20 cellular contexts compared by ENCODE assay signal in genomic region chr10:14613570-14613918, GRCh38.
A peak's percentile ranks its signal among the peaks of the same experiment; 100 is the strongest.
DNase-seq lines count a peak whose midpoint lies in the region; ATAC-seq, FAIRE-seq and TF ChIP-seq lines count a peak whose summit lies in the region.
"Had no signal": no experiment of that assay in that cellular context is flagged by ENCODE, and none has a peak within 500 bp of the region (broad histone marks: within the 10 kb centered on the region; RNA-seq: fewer than 3 reads in every experiment).

No MANE protein-coding gene starts in this region.

- no peak overlapping the region for H3K56ac ChIP-seq in mesendoderm (ENCODE audit: low read length)

- no peaks in the 10 kb centered on the region for H3F3A ChIP-seq in smooth muscle cell (ENCODE audit: low read depth)

- H3K9ac ChIP-seq in GM12878 (ENCODE audit: control insufficient read depth, insufficient read depth, low read length) (no peak overlapping the region), mesendoderm (ENCODE audit: low read length) (no peak overlapping the region), smooth muscle cell (ENCODE audit: low read depth) (no peak overlapping the region)
- H3K9ac ChIP-seq: BLaER1 had no signal

- no peak overlapping the region for H3K18ac ChIP-seq in mesendoderm (ENCODE audit: low read length)

- in situ Hi-C loops in GM12878 (cut with MboI) = no loop called here

- H2BK15ac ChIP-seq in mesendoderm (replicated peaks; ENCODE audit: low read depth) = no peak overlapping the region

- H2AK5ac ChIP-seq in mesendoderm (ENCODE audit: low read length) = no peak overlapping the region

- POLR2A ChIA-PET in activated CD4-positive, alpha-beta T cell treated with anti-CD3 and anti-CD28 coated beads for 36 hours (lab: Charles Lee) = no interaction called here
- POLR2A ChIA-PET in GM12878 (lab: Charles Lee) = interaction anchor here (0.6 to 11.4 kb wide), 3 partner anchors 12 to 405 kb away, joined by 3 to 99 read pairs (median 4); no protein-coding TSS in a partner anchor

- no peak overlapping the region for H3K27ac ChIP-seq in GM12878 (ENCODE audit: control insufficient read depth, insufficient read depth)
- no peak overlapping the region for H3K27ac ChIP-seq in mesendoderm (ENCODE audit: low read depth, low read length)
- H3K27ac ChIP-seq in smooth muscle cell (ENCODE audit: low read depth) = no peak overlapping the region

- H3K27ac Mint-ChIP-seq in activated CD4-positive, alpha-beta T cell treated with anti-CD3 and anti-CD28 coated beads for 36 hours = peak overlapping the region; percentile 58
- peak overlapping the region; percentile 7 for H3K27ac Mint-ChIP-seq in Calu3 (ENCODE audit: unreplicated experiment)
- H3K27ac Mint-ChIP-seq in progenitor cell of endocrine pancreas = peak overlapping the region; percentile 62

- H3K79me1 ChIP-seq in mesendoderm (ENCODE audit: low read length) = no peaks in the 10 kb centered on the region

- H3K36me3 Mint-ChIP-seq in activated CD4-positive, alpha-beta T cell treated with anti-CD3 and anti-CD28 coated beads for 36 hours (ENCODE audit: low read depth) = no peaks in the 10 kb centered on the region
- H3K36me3 Mint-ChIP-seq in Calu3 (ENCODE audit: insufficient read depth, unreplicated experiment) (no peaks in the 10 kb centered on the region), progenitor cell of endocrine pancreas (ENCODE audit: insufficient read depth) (no peaks in the 10 kb centered on the region)

- H2AFZ ChIP-seq in GM12878 (ENCODE audit: control insufficient read depth, low read depth, low read length) (no peak overlapping the region), smooth muscle cell (ENCODE audit: low read depth) (no peak overlapping the region)

- H4K20me1 ChIP-seq in GM12878 (ENCODE audit: control insufficient read depth, insufficient read depth) (no peaks in the 10 kb centered on the region), smooth muscle cell (ENCODE audit: low read depth) (no peaks in the 10 kb centered on the region)
- H4K20me1 ChIP-seq: BLaER1 had no signal

- H3K4me2 ChIP-seq in GM12878 (ENCODE audit: control insufficient read depth, insufficient read depth) (no peak overlapping the region), mesendoderm (ENCODE audit: low read length) (no peak overlapping the region), smooth muscle cell (no peak overlapping the region)
- H3K4me2 ChIP-seq: BLaER1 had no signal

- H3K4me1 ChIP-seq in GM12878 (ENCODE audit: control insufficient read depth, insufficient read depth, low read length) (peaks cover 7% of the 10 kb centered on the region), mesendoderm (ENCODE audit: control insufficient read depth, low read depth, low read length) (no peaks in the 10 kb centered on the region), smooth muscle cell (ENCODE audit: low read depth) (no peaks in the 10 kb centered on the region)

- TF ChIP-seq RAD21 in GM12878 (IDR thresholded peaks at IDR 0.05; ENCODE audit: insufficient read depth, low read depth, low read length) = no peak

- DNase-seq in activated CD4-positive, alpha-beta T cell treated with anti-CD3 and anti-CD28 coated beads for 36 hours = no peak
- DNase-seq in activated CD4-positive, alpha-beta T cell treated with anti-CD3 and anti-CD28 coated beads for 48 hours = no peak
- DNase-seq in Calu3 (no peak), GM12878 (ENCODE audit: low read depth, low spot score) (no peak), progenitor cell of endocrine pancreas (ENCODE audit: low spot score, unreplicated experiment) (no peak), mesendoderm (no peak), smooth muscle cell (lab: John Stamatoyannopoulos, UW; ENCODE audit: unreplicated experiment) (no peak), NCI-H2196 treated with DMSO at 0.1 percent for 48 hours (lab: John Stamatoyannopoulos, UW; ENCODE audit: unreplicated experiment) (no peak)
- DNase-seq: DND-41, IMR-90, Karpas-422, MG63, NCI-H1092 treated with DMSO at 0.1 percent for 48 hours, NCI-H146, NCI-H2029 treated with DMSO at 0.1 percent for 48 hours, NCI-H2171, NCI-H446 treated with DMSO at 0.1 percent for 48 hours, SHP77 had no signal

- no peak overlapping the region for H3K23ac ChIP-seq in mesendoderm (ENCODE audit: low read length)

- CTCF ChIA-PET in activated CD4-positive, alpha-beta T cell treated with anti-CD3 and anti-CD28 coated beads for 36 hours (lab: Charles Lee) = interaction anchor here (0.7 to 1.1 kb wide), 3 partner anchors 9 to 209 kb away, joined by 3 to 4 read pairs (median 3); no protein-coding TSS in a partner anchor
- CTCF ChIA-PET in Calu3 (lab: Charles Lee) = no interaction called here
- CTCF ChIA-PET in GM12878 (lab: Yijun Ruan, JAX) = interaction anchor here (1.0 to 2.1 kb wide), 3 partner anchors 11 to 32 kb away, joined by 3 to 11 read pairs (median 5); no protein-coding TSS in a partner anchor

- RAD21 ChIA-PET in GM12878 (lab: Charles Lee; ENCODE audit: unreplicated experiment) = interaction anchor here (0.7 to 2.5 kb wide), 3 partner anchors 9 to 35 kb away, joined by 3 to 12 read pairs (median 3); no protein-coding TSS in a partner anchor

- 77% methylated on average over 5 of the region's 5 CpGs for WGBS in GM12878 (ENCODE audit: insufficient coverage, insufficient replicate concordance, low lambda C conversion rate, missing lambda C conversion rate)
- no CpG with 5 or more reads among the region's 5 CpGs for WGBS in mesendoderm (ENCODE audit: extremely low coverage, insufficient coverage, low lambda C conversion rate)
- WGBS in smooth muscle cell (ENCODE audit: low lambda C conversion rate) = 45% methylated on average over 5 of the region's 5 CpGs

- H3K4me3 ChIP-seq in GM12878 = no peak overlapping the region
- no peak overlapping the region for H3K4me3 ChIP-seq in mesendoderm (ENCODE audit: low read length)
- no peak overlapping the region for H3K4me3 ChIP-seq in smooth muscle cell
- H3K4me3 ChIP-seq: BLaER1, MG63 had no signal

- H3K9me3 Mint-ChIP-seq in activated CD4-positive, alpha-beta T cell treated with anti-CD3 and anti-CD28 coated beads for 36 hours (ENCODE audit: low read depth) = no peaks in the 10 kb centered on the region
- H3K9me3 Mint-ChIP-seq in Calu3 (ENCODE audit: low read depth, unreplicated experiment) (no peaks in the 10 kb centered on the region), progenitor cell of endocrine pancreas (ENCODE audit: low read depth) (no peaks in the 10 kb centered on the region)

- H4K8ac ChIP-seq in mesendoderm (ENCODE audit: low read depth, low read length) = no peak overlapping the region

- no peak overlapping the region for H3K4me3 Mint-ChIP-seq in activated CD4-positive, alpha-beta T cell treated with anti-CD3 and anti-CD28 coated beads for 36 hours
- H3K4me3 Mint-ChIP-seq in Calu3 (ENCODE audit: low read depth, unreplicated experiment) (no peak overlapping the region), progenitor cell of endocrine pancreas (ENCODE audit: low read depth) (no peak overlapping the region)

- no peaks in the 10 kb centered on the region for H3K79me2 ChIP-seq in GM12878 (ENCODE audit: control insufficient read depth, insufficient read depth, low read length)
- H3K79me2 ChIP-seq in mesendoderm (ENCODE audit: control insufficient read depth, insufficient read depth, low read length) = no peaks in the 10 kb centered on the region
- H3K79me2 ChIP-seq in smooth muscle cell (ENCODE audit: low read depth) = no peaks in the 10 kb centered on the region

- H4K5ac ChIP-seq in mesendoderm (ENCODE audit: low read length) = no peak overlapping the region

- H2BK120ac ChIP-seq in mesendoderm (ENCODE audit: low read depth, low read length) = no peak overlapping the region

- H3K36me3 ChIP-seq in GM12878 (ENCODE audit: control insufficient read depth in 2 of 2, insufficient read depth in 2 of 2, low read length in 1 of 2) (no peaks in the 10 kb centered on the region), mesendoderm (ENCODE audit: control insufficient read depth, insufficient read depth, low read length) (no peaks in the 10 kb centered on the region), smooth muscle cell (ENCODE audit: low read depth) (no peaks in the 10 kb centered on the region)
- H3K36me3 ChIP-seq: BLaER1, MG63 had no signal

- no peak for TF ChIP-seq POLR2A in GM12878 (IDR thresholded peaks at IDR 0.05; ENCODE audit: low read depth, low read length)

- peak; percentile 48 for ATAC-seq in activated CD4-positive, alpha-beta T cell treated with anti-CD3 and anti-CD28 coated beads for 36 hours
- no peak for ATAC-seq in GM12878

- FAIRE-seq in GM12878 (lab: Jason Lieb, UNC) = no peak
- FAIRE-seq: A204.1 had no signal

- TF ChIP-seq EP300 in GM12878 (IDR thresholded peaks at IDR 0.05; ENCODE audit: borderline replicate concordance in 1 of 2, control insufficient read depth in 1 of 2, low read depth in 2 of 2, low read length in 2 of 2) = no peak

- intact Hi-C loops in activated CD4-positive, alpha-beta T cell treated with anti-CD3 and anti-CD28 coated beads for 36 hours (cut with DNase I, micrococcal nuclease) = no loop called here
- intact Hi-C loops in Calu3 (cut with micrococcal nuclease; ENCODE audit: unreplicated experiment) = no loop called here
- intact Hi-C loops in GM12878 (cut with micrococcal nuclease; ENCODE audit: unreplicated experiment) = no loop called here

- SMC1A ChIA-PET in GM12878 (lab: Charles Lee; ENCODE audit: uncharacterized antibody, unreplicated experiment) = interaction anchor here (0.8 to 6.6 kb wide), 11 partner anchors 12 to 138 kb away, joined by 3 to 45 read pairs (median 4); no protein-coding TSS in a partner anchor

- no peaks in the 10 kb centered on the region for H3K9me3 ChIP-seq in GM12878 (replicated peaks; ENCODE audit: control insufficient read depth, insufficient read depth, low read length)
- no peaks in the 10 kb centered on the region for H3K9me3 ChIP-seq in smooth muscle cell (replicated peaks; ENCODE audit: low read depth)
- H3K9me3 ChIP-seq: BLaER1, MG63 had no signal

- BruUV-seq in Calu3 (replicated peaks; lab: Mats Ljungman, UMichigan) = no TSS peak
- BruUV-seq in GM12878 (replicated peaks; lab: Mats Ljungman, UMichigan) = no TSS peak

- no peak overlapping the region for H2BK5ac ChIP-seq in mesendoderm (ENCODE audit: low read length)

- H3K27me3 Mint-ChIP-seq in activated CD4-positive, alpha-beta T cell treated with anti-CD3 and anti-CD28 coated beads for 36 hours = no peaks in the 10 kb centered on the region
- H3K27me3 Mint-ChIP-seq in Calu3 (ENCODE audit: unreplicated experiment) (no peaks in the 10 kb centered on the region), progenitor cell of endocrine pancreas (no peaks in the 10 kb centered on the region)

- peaks cover 34% of the 10 kb centered on the region for H3K4me1 Mint-ChIP-seq in activated CD4-positive, alpha-beta T cell treated with anti-CD3 and anti-CD28 coated beads for 36 hours
- H3K4me1 Mint-ChIP-seq in Calu3 (ENCODE audit: low read depth, unreplicated experiment) = peaks cover 36% of the 10 kb centered on the region
- peaks cover 36% of the 10 kb centered on the region for H3K4me1 Mint-ChIP-seq in progenitor cell of endocrine pancreas (ENCODE audit: low read depth)

- TF ChIP-seq CTCF in Calu3 (IDR thresholded peaks at IDR 0.05; ENCODE audit: unreplicated experiment) (no peak), GM12878 (IDR thresholded peaks at IDR 0.05 in 2 of 3, conservative IDR thresholded peaks at IDR 0.05 in 1 of 3; ENCODE audit: control insufficient read depth in 2 of 3, extremely low read depth in 1 of 3, insufficient read depth in 1 of 3, low read depth in 3 of 3, low read length in 3 of 3) (no peak), progenitor cell of endocrine pancreas (IDR thresholded peaks at IDR 0.05; ENCODE audit: unreplicated experiment) (no peak), smooth muscle cell (IDR thresholded peaks at IDR 0.05; ENCODE audit: borderline replicate concordance, insufficient read depth, poor library complexity, severe bottlenecking) (no peak)

- no peaks in the 10 kb centered on the region for H3K27me3 ChIP-seq in GM12878 (replicated peaks in 1 of 2; ENCODE audit: control insufficient read depth in 2 of 2, insufficient read depth in 2 of 2, low read length in 1 of 2)
- H3K27me3 ChIP-seq in mesendoderm (ENCODE audit: insufficient read depth, low read length, poor library complexity) = no peaks in the 10 kb centered on the region
- no peaks in the 10 kb centered on the region for H3K27me3 ChIP-seq in smooth muscle cell (ENCODE audit: low read depth)
- H3K27me3 ChIP-seq: BLaER1, MG63 had no signal

- no peak overlapping the region for H3K4ac ChIP-seq in mesendoderm (ENCODE audit: low read depth, low read length)

Comparison
In these comparisons a context has a peak if more than half of its experiments do, and no peak if none do; other contexts are left out.
1. H3K27ac Mint-ChIP-seq: peak in every context shown above with its lines; median percentile 62 in progenitor cell of endocrine pancreas; 58 in activated CD4-positive, alpha-beta T cell treated with anti-CD3 and anti-CD28 coated beads for 36 hours; 7 in Calu3.